10 cellular contexts compared by ENCODE assay signal in the genomic region with DNA sequence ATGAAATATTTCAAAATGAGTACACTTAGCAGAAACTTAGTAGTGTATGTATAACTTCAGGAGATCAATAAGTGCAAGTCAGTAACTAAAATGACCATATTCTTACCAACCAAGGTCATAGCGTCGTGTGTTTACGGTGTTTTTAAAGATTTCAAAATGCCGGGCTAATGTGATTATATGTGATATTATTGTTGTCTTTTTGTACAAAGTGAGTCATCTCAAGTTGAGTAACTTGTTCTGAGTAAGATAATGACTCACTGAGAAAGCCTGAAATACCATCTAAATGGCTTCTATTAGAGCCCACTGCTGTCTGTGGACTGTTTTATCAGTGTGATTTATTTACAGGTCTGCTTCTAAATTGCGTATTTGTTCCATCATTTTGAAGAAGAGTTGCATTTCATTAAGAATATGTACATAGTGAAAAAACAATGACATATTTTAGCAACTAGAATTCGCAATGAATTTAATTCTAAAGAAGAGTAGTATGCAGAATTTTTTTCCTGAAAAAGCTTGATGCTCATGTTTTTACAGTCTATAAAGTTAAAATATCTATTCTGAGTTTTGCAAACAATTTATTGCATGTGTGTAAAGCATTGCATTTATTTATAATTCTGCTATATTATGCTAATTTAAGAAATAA. TPM values are rescaled to one million over a fixed set of nuclear protein-coding genes. Genes with fewer than 3 reads are reported as not detected.
DNase-seq lines count a peak whose midpoint lies in the region; ATAC-seq, FAIRE-seq and TF ChIP-seq lines count a peak whose summit lies in the region.
"Had no signal": no experiment of that assay in that cellular context is flagged by ENCODE, and none has a peak within 500 bp of the region (broad histone marks: within the 10 kb centered on the region; RNA-seq: fewer than 3 reads in every experiment).

No MANE protein-coding gene starts in this region.

- H3K27ac ChIP-seq in RWPE2 (ENCODE audit: poor library complexity, severe bottlenecking) (peak overlapping the region; percentile 28), kidney (ENCODE audit: low read depth in 2 of 2, low read length in 2 of 2) (no peak overlapping the region)

- peak; percentile 32 for FAIRE-seq in kidney (lab: Jason Lieb, UNC)

- intact Hi-C loops in kidney (cut with DNase I) = no loop called here

- no peaks in the 10 kb centered on the region for H3K27me3 ChIP-seq in RWPE2 (ENCODE audit: insufficient read depth, poor library complexity, severe bottlenecking)

- DNase-seq in Caki2 (ENCODE audit: low read depth) = peak; percentile 69
- DNase-seq in RWPE2 (ENCODE audit: low spot score) = no peak
- DNase-seq in kidney = no peak
- no peak for DNase-seq in GM10266 (ENCODE audit: extremely low spot score)
- no peak for DNase-seq in G401 (ENCODE audit: low spot score)
- no peak for DNase-seq in NCI-H526 treated with DMSO at 0.1 percent for 48 hours (lab: John Stamatoyannopoulos, UW)
- DNase-seq: DND-41, left colon had no signal

- in situ Hi-C loops in Caki2 (cut with HindIII; ENCODE audit: low pct_unique_long_range_greater_than_20kb, low sequenced_read_pairs) = no loop called here
- in situ Hi-C loops in G401 (cut with HindIII; ENCODE audit: low sequenced_read_pairs) = no loop called here

- no peaks in the 10 kb centered on the region for H3K9me3 ChIP-seq in RWPE2 (ENCODE audit: severe bottlenecking)
- H3K9me3 ChIP-seq in kidney (ENCODE audit: control insufficient read depth in 1 of 2, low read length in 2 of 2) = no peaks in the 10 kb centered on the region

- H3K4me1 ChIP-seq in RWPE2 (ENCODE audit: insufficient read depth, poor library complexity, severe bottlenecking) (peaks cover 35% of the 10 kb centered on the region), kidney (ENCODE audit: control insufficient read depth in 1 of 2, insufficient read depth in 1 of 2, low read depth in 1 of 2, low read length in 2 of 2) (no peaks in the 10 kb centered on the region)

- TF ChIP-seq CTCF in RWPE2 (IDR thresholded peaks at IDR 0.05; ENCODE audit: poor library complexity, severe bottlenecking) (no peak), kidney (IDR thresholded peaks at IDR 0.05; ENCODE audit: borderline replicate concordance, extremely low read depth, insufficient read depth) (no peak), GM10266 (IDR thresholded peaks at IDR 0.05; ENCODE audit: control insufficient read depth, insufficient read depth, low read depth, missing control alignments) (no peak)

- ATAC-seq in RWPE2 (ENCODE audit: low read depth) = peak; percentile 81
- ATAC-seq: left colon had no signal

- H3K9ac ChIP-seq in kidney (ENCODE audit: low read length in 2 of 2) = no peak overlapping the region

- no peak overlapping the region for H3K4me3 ChIP-seq in RWPE2 (ENCODE audit: severe bottlenecking)
- no peak overlapping the region for H3K4me3 ChIP-seq in kidney (ENCODE audit: low read length in 2 of 2)

- H3K36me3 ChIP-seq in RWPE2 (ENCODE audit: low read depth) (no peaks in the 10 kb centered on the region), kidney (ENCODE audit: control insufficient read depth in 1 of 2, insufficient read depth in 2 of 2, low read length in 2 of 2) (no peaks in the 10 kb centered on the region)

RNA-seq across cellular contexts. Expression of a gene that starts 12.7 kb away (rescaled TPM):
- not detected in 2 replicates for total RNA-seq in Caki2 (2014; rRNA removed; shearing (Covaris generic); ENCODE audit: low replicate concordance)
- not detected for total RNA-seq in kidney
- not detected for polyA plus RNA-seq in kidney (ENCODE audit: insufficient read depth, low read depth, low replicate concordance)
- total RNA-seq in G401 (2014; rRNA removed; shearing (Covaris generic)) = not detected in 2 replicates
- total RNA-seq: T-helper 2 cell treated with Interferon-gamma antibody and Interleukin-4, amounts not matched to agents 100 ng/mL and 5 ng/mL, for 36 hours had no signal
- polyA plus RNA-seq: adipose tissue had no signal

RNA-seq across cellular contexts. Expression of a gene that starts 30.7 kb away (rescaled TPM):
- total RNA-seq in Caki2 (2014; rRNA removed; shearing (Covaris generic); ENCODE audit: low replicate concordance) = 46.7 and 50.0 TPM in 2 replicates
- not detected for total RNA-seq in kidney
- polyA plus RNA-seq in kidney (ENCODE audit: insufficient read depth, low read depth, low replicate concordance) = not detected
- not detected in 2 replicates for total RNA-seq in G401 (2014; rRNA removed; shearing (Covaris generic))
- total RNA-seq: T-helper 2 cell treated with Interferon-gamma antibody and Interleukin-4, amounts not matched to agents 100 ng/mL and 5 ng/mL, for 36 hours had no signal

RNA-seq across cellular contexts. Expression of a gene that starts 31.9 kb away (rescaled TPM):
- 75.2 and 76.4 TPM in 2 replicates for total RNA-seq in Caki2 (2014; rRNA removed; shearing (Covaris generic); ENCODE audit: low replicate concordance)
- total RNA-seq in kidney = 47.9 TPM
- polyA plus RNA-seq in kidney (ENCODE audit: insufficient read depth, low read depth, low replicate concordance) = 50.9 TPM
- 22.4 and 30.6 TPM in 2 replicates for total RNA-seq in G401 (2014; rRNA removed; shearing (Covaris generic))

RNA-seq across cellular contexts. Expression of a gene that starts 54.5 kb away (rescaled TPM):
- total RNA-seq in Caki2 (2014; rRNA removed; shearing (Covaris generic); ENCODE audit: low replicate concordance) = not detected in 2 replicates
- total RNA-seq in kidney = not detected
- not detected for polyA plus RNA-seq in kidney (ENCODE audit: insufficient read depth, low read depth, low replicate concordance)
- total RNA-seq in G401 (2014; rRNA removed; shearing (Covaris generic)) = not detected in 2 replicates
- total RNA-seq: left colon; T-helper 2 cell treated with Interferon-gamma antibody and Interleukin-4, amounts not matched to agents 100 ng/mL and 5 ng/mL, for 36 hours had no signal
- polyA plus RNA-seq: adipose tissue had no signal

Comparison
In these comparisons a context has a peak if more than half of its experiments do, and no peak if none do; other contexts are left out.
1. RNA of a gene that starts 30.7 kb away (total RNA-seq): 46.7 to 50.0 TPM in Caki2; not detected in kidney (single experiment) and not detected in G401; every median in the first group is over 10 times any median in the second.